Comparison of ENCODE assay signal across 1 cellular context in genomic region chr2:32926708-32927084, GRCh38.
TF ChIP-seq lines count a peak whose summit lies in the region.

No MANE protein-coding gene starts in this region.

TF ChIP-seq in H1, 55 proteins besides CTCF, POLR2A, EP300 and RAD21 (continued from another document):
- TF ChIP-seq CHD7 (IDR thresholded peaks at IDR 0.05; ENCODE audit: insufficient replicate concordance, low read length), result no peak
- no peak for TF ChIP-seq NRF1 (IDR thresholded peaks at IDR 0.05; ENCODE audit: low read depth, low read length)
- peak; percentile 23 for TF ChIP-seq ASH2L (IDR thresholded peaks at IDR 0.05; ENCODE audit: low read length)
- no peak for TF ChIP-seq SP2 (IDR thresholded peaks at IDR 0.05; ENCODE audit: low read length)
- TF ChIP-seq EGR1 (IDR thresholded peaks at IDR 0.05; ENCODE audit: borderline replicate concordance, low read depth, low read length), result no peak
- no peak for TF ChIP-seq KDM5A (IDR thresholded peaks at IDR 0.05; ENCODE audit: low read length)
- no peak for TF ChIP-seq USF2 (IDR thresholded peaks at IDR 0.05; ENCODE audit: low read length)
- no peak for TF ChIP-seq RNF2 (IDR thresholded peaks at IDR 0.05; ENCODE audit: borderline replicate concordance, low read depth, low read length, missing control alignments, poor library complexity, severe bottlenecking)
- TF ChIP-seq ZNF274 (IDR thresholded peaks at IDR 0.05; ENCODE audit: borderline replicate concordance, extremely low read depth, low read length), result no peak
- TF ChIP-seq TBP (IDR thresholded peaks at IDR 0.05; ENCODE audit: low read depth, low read length), result no peak
- TF ChIP-seq MAX (IDR thresholded peaks at IDR 0.05), result no peak
- TF ChIP-seq TEAD4 (IDR thresholded peaks at IDR 0.05; ENCODE audit: low read depth, low read length), result peak; percentile 87
- no peak for TF ChIP-seq MAFK (IDR thresholded peaks at IDR 0.05; ENCODE audit: low read depth, low read length)
- no peak for TF ChIP-seq CEBPB (IDR thresholded peaks at IDR 0.05; ENCODE audit: low read depth, low read length)
- TF ChIP-seq YY1 (IDR thresholded peaks at IDR 0.05; ENCODE audit: low read depth, low read length), result no peak
- peak; percentile 40; the same call in 1 of the 2 replicates for TF ChIP-seq CREB1 (IDR thresholded peaks at IDR 0.05)
- no peak for TF ChIP-seq RFX5 (IDR thresholded peaks at IDR 0.05; ENCODE audit: borderline replicate concordance, low read depth, low read length)
- no peak for TF ChIP-seq SUZ12 (IDR thresholded peaks at IDR 0.05; ENCODE audit: low read length)
- TF ChIP-seq E2F6 (IDR thresholded peaks at IDR 0.05), result no peak
- peak; percentile 75 for TF ChIP-seq SP1 (IDR thresholded peaks at IDR 0.05; ENCODE audit: low read depth, low read length)
- no peak for TF ChIP-seq SRF (IDR thresholded peaks at IDR 0.05; ENCODE audit: low read depth, low read length)
